7 cellular contexts compared by ENCODE assay signal in the genomic region with DNA sequence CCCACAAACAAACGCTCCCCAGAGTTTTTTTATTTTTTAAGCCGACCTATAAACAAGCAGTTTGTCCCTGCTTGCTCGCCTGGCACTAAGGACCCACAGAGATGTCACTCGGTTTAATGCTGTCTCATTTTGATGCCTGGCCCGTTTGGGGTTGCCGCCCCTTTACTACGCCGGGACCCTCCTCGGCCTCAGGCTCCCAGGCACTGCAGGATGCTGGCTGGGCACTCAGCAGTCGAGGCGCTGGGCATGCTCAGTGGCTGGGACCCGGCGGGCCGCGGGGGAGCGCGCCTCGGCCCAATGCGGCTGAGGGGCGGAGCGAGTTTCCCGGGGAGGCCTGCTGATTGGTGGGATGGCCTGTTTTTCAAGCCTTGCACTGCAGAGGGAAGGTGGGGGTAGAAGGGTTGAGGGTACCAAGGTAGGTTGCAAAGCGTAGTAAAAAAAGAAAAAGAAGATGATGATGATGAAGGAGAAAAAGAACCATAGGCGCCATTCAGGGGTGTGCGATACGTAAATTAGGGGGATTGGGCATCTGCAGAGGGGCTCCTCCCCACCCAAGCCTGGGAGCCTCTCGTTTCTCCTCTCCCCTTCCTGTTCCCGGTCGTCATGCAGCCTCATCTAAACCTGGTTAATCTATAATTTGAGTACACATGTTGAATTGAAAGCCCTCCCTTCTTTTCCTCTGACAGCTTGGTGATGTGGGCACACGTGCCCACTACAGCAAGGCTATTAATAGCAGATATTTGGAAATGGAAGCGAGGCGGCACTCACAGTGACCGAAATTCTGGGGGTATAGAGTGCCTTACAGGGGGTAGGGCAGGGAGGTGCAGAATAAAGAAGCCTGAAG. TPM values are rescaled to one million over a fixed set of nuclear protein-coding genes. Genes with fewer than 3 reads are reported as not detected.
A peak's percentile ranks its signal among the peaks of the same experiment; 100 is the strongest.
DNase-seq lines count a peak whose midpoint lies in the region; ATAC-seq and TF ChIP-seq lines count a peak whose summit lies in the region.

No MANE protein-coding gene starts in this region.

- WGBS in ectodermal cell, 2 experiments, result 6 to 7% methylated on average over 33 of the region's 33 CpGs
- WGBS in lung, 2 donors, result 3 to 8% methylated on average over 33 of the region's 33 CpGs

- H3K9me3 ChIP-seq in ectodermal cell (ENCODE audit: control insufficient read depth, low read length) (no peaks in the 10 kb centered on the region), lung (ENCODE audit: control insufficient read depth in 2 of 2, insufficient read depth in 1 of 2, low read length in 1 of 2) (peaks cover 0 to 4% of the 10 kb centered on the region in 2 donors)

- H3K36me3 ChIP-seq in ectodermal cell (ENCODE audit: control insufficient read depth, insufficient read depth, low read length), result peaks cover 10% of the 10 kb centered on the region
- H3K36me3 ChIP-seq in lung (ENCODE audit: control insufficient read depth in 2 of 2, insufficient read depth in 2 of 2, low read length in 2 of 2), result no peaks in the 10 kb centered on the region

- H3K27me3 ChIP-seq in ectodermal cell (ENCODE audit: control insufficient read depth, insufficient read depth, low read length, poor library complexity, severe bottlenecking), result no peaks in the 10 kb centered on the region
- H3K27me3 ChIP-seq in lung (ENCODE audit: control insufficient read depth, insufficient read depth), result no peaks in the 10 kb centered on the region

- DNase-seq in NCI-H2196 treated with DMSO at 0.1 percent for 48 hours (lab: John Stamatoyannopoulos, UW; ENCODE audit: unreplicated experiment) (peak; percentile 74), lung (ENCODE audit: low spot score) (peak; percentile 87)
- peak; percentile 85 to 91 for DNase-seq in activated CD4-positive, alpha-beta T cell treated with anti-CD3 and anti-CD28 coated beads, Interleukin-2, amount 50 U/mL, for 48 hours
- peak; percentile 51 for DNase-seq in stimulated activated CD8-positive, alpha-beta memory T cell treated with anti-CD3 and anti-CD28 coated beads, Interleukin-15, amount 100 ng/mL, for 24 hours (ENCODE audit: low read depth)

- no peak for TF ChIP-seq CTCF in lung (IDR thresholded peaks at IDR 0.05; ENCODE audit: control extremely low read depth, extremely low read depth)

- ATAC-seq in GM18511 (IDR thresholded peaks at IDR 0.05; ENCODE audit: unreplicated experiment) (peak; percentile 80), HG02943 (IDR thresholded peaks at IDR 0.05; ENCODE audit: low read depth, unreplicated experiment) (peak; percentile 79), lung (ENCODE audit: insufficient read depth, low FRiP score) (peak; percentile 66)

- H3K4me3 ChIP-seq in ectodermal cell (ENCODE audit: insufficient read depth, low read depth, low read length), result peak overlapping the region; percentile 92
- H3K4me3 ChIP-seq in lung, result peak overlapping the region; percentile 10

- H3K4me1 ChIP-seq in ectodermal cell (ENCODE audit: control insufficient read depth, insufficient read depth, low read length) (peaks cover 7% of the 10 kb centered on the region), lung (ENCODE audit: control insufficient read depth in 2 of 2, insufficient read depth in 2 of 2, low read length in 2 of 2) (peaks cover 0 to 4% of the 10 kb centered on the region in 2 donors)

- H3K27ac ChIP-seq in ectodermal cell (ENCODE audit: insufficient read depth, low read depth, low read length, poor library complexity, severe bottlenecking) (no peak overlapping the region), lung (ENCODE audit: low read depth in 1 of 2, low read length in 1 of 2) (peak overlapping the region; percentile 16 to 89)

RNA-seq across cellular contexts. Expression of a gene that starts 1.5 kb away (rescaled TPM):
- polyA plus RNA-seq in ectodermal cell (2013, experiment 1 of 4), result 24.0 TPM
- 18.5 TPM for polyA plus RNA-seq in ectodermal cell (2013, experiment 2 of 4)
- polyA plus RNA-seq in ectodermal cell (2013, experiment 3 of 4), result 16.4 TPM
- 18.7 TPM for polyA plus RNA-seq in ectodermal cell (2013, experiment 4 of 4)
- 10 to 100 TPM; 10.9 to 36.7 TPM for total RNA-seq in lung
- polyA plus RNA-seq in lung, result 1 to 10 TPM; 3.1 to 4.9 TPM

RNA-seq across cellular contexts. Expression of a gene that starts 34.7 kb away (rescaled TPM):
- 28.2 TPM for polyA plus RNA-seq in ectodermal cell (2013, experiment 1 of 4)
- 33.1 TPM for polyA plus RNA-seq in ectodermal cell (2013, experiment 2 of 4)
- 18.6 TPM for polyA plus RNA-seq in ectodermal cell (2013, experiment 3 of 4)
- 25.1 TPM for polyA plus RNA-seq in ectodermal cell (2013, experiment 4 of 4)
- 10 to 100 TPM; 40.3 to 66.4 TPM for total RNA-seq in lung
- 1 to 10 TPM; 4.8 to 9.1 TPM for polyA plus RNA-seq in lung
